9 cellular contexts compared by ENCODE assay signal in the genomic region with DNA sequence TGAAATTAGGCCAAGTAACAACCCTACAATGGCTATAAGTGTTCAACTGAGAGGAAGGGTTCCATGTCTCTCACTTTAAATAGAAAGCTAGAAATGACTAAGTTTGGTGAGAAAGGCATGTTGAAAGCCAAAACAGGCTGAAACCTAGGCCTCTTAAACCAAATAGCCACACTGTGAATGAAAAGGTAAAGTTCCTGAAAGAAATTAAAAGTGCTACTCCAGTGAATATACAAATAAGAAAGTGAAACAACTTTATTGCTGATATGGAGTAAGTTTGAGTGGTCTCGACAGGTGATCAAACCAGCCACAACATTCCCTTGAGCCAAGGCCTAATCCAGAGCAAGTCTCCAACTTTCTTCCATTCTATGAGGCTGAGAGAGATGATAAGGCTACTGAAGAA.
DNase-seq lines count a peak whose midpoint lies in the region; ATAC-seq and TF ChIP-seq lines count a peak whose summit lies in the region.
"Had no signal": no experiment of that assay in that cellular context is flagged by ENCODE, and none has a peak within 500 bp of the region (broad histone marks: within the 10 kb centered on the region; RNA-seq: fewer than 3 reads in every experiment).

No MANE protein-coding gene starts in this region.

- H3K4me1 Mint-ChIP-seq in endothelial cell (ENCODE audit: unreplicated experiment): peaks cover 9% of the 10 kb centered on the region

- TF ChIP-seq CTCF in endothelial cell (IDR thresholded peaks at IDR 0.05; ENCODE audit: unreplicated experiment): no peak

- intact Hi-C loops in left colon (cut with DNase I, micrococcal nuclease): no loop called here

- no peak for DNase-seq in left colon
- DNase-seq in NCI-H1417 (lab: John Stamatoyannopoulos, UW): no peak
- no peak for DNase-seq in stimulated activated CD4-positive, alpha-beta T cell treated with anti-CD3 and anti-CD28 coated beads, Interleukin-2, amount 100 ng/mL, for 48 hours
- DNase-seq in endothelial cell (ENCODE audit: low spot score): no peak
- DNase-seq in NCI-H187 (lab: John Stamatoyannopoulos, UW): no peak
- DNase-seq: amygdala had no signal

- no peaks in the 10 kb centered on the region for H3K36me3 Mint-ChIP-seq in endothelial cell (ENCODE audit: low read depth, unreplicated experiment)

- H3K27me3 Mint-ChIP-seq in endothelial cell (ENCODE audit: unreplicated experiment): peaks cover 2% of the 10 kb centered on the region

- no peak overlapping the region for H3K27ac Mint-ChIP-seq in endothelial cell (ENCODE audit: unreplicated experiment)

- ATAC-seq in GM18868 (IDR thresholded peaks at IDR 0.05; ENCODE audit: unreplicated experiment) (peak; percentile 89), GM21526 (IDR thresholded peaks at IDR 0.05; ENCODE audit: low FRiP score, unreplicated experiment) (peak; percentile 91), HG03159 (IDR thresholded peaks at IDR 0.05; ENCODE audit: unreplicated experiment) (peak; percentile 89), left colon (peak; percentile 47)

- H3K9me3 Mint-ChIP-seq in endothelial cell (ENCODE audit: unreplicated experiment): no peaks in the 10 kb centered on the region

- H3K4me3 Mint-ChIP-seq in endothelial cell (ENCODE audit: unreplicated experiment): no peak overlapping the region
